ENCODE assay signal across 1 cellular context in genomic region chr6:50030777-50031562, GRCh38.
TF ChIP-seq lines count a peak whose summit lies in the region.

No MANE protein-coding gene starts in this region.

TF ChIP-seq in A549, 52 proteins besides CTCF, POLR2A, EP300 and RAD21 (continued from another document):
- TF ChIP-seq REST (IDR thresholded peaks at IDR 0.05) (no peak), POLR2AphosphoS2 (conservative IDR thresholded peaks at IDR 0.05; ENCODE audit: low read length) (no peak), CHD4 (IDR thresholded peaks at IDR 0.05; ENCODE audit: borderline replicate concordance) (no peak), HOXA7 (CRISPR knock-in tag; IDR thresholded peaks at IDR 0.05) (no peak), E2F6 (IDR thresholded peaks at IDR 0.05; ENCODE audit: borderline replicate concordance, low read depth) (no peak), HOXB5 (CRISPR knock-in tag; IDR thresholded peaks at IDR 0.05) (no peak), NR3C1 (IDR thresholded peaks at IDR 0.05) (no peak), SMC3 (IDR thresholded peaks at IDR 0.05) (no peak)
- TF ChIP-seq, protein P1, sequence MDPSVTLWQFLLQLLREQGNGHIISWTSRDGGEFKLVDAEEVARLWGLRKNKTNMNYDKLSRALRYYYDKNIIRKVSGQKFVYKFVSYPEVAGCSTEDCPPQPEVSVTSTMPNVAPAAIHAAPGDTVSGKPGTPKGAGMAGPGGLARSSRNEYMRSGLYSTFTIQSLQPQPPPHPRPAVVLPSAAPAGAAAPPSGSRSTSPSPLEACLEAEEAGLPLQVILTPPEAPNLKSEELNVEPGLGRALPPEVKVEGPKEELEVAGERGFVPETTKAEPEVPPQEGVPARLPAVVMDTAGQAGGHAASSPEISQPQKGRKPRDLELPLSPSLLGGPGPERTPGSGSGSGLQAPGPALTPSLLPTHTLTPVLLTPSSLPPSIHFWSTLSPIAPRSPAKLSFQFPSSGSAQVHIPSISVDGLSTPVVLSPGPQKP (IDR thresholded peaks at IDR 0.05; ENCODE audit: low read depth, low read length) = no peak
